In the genomic region with DNA sequence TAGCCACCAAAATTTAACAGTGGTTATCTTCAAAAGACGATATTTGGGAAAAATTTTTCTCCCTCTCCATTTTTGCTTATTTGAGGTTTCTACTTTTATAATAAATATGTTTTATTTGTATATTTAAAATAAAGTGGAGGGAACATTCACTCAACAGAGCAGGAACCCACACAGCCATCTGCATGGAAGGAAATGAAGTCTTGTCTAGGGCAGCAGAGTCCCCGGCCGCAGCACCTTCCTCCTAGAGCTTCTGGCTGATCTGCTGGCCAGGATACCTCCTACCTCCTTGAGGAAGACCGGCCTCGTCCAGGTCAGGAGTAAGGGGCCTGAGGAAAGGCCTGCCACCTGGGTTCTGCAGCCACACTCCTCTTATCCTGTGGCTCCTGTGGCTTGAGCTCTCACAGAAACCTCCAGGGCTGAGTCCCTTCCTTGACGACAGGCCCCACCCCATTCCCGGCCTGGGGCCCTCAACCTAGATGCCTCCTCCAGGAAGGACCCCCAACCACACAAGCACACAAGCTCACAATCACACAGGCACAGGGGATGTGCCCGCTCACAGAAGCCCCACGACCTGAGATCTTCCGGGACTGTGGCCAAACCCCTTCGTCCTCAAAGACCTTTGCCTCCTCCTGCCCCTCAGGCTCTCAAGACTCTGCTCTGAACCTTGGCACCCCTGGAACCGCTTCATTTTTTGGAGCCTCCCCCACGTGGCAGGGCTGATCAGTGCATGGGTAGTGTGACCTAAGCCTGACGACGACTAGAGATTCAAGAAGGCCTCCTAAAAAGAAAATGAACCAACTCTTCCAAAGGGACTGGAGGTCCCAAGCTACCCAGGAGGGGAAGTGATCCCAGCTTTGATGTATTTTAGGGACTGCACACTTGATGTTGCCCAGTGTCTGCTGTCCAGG, we compare ENCODE assay signal across 3 cellular contexts. TPM values are rescaled to one million over a fixed set of nuclear protein-coding genes. Genes with fewer than 3 reads are reported as not detected.
"Had no signal": no experiment of that assay in that cellular context is flagged by ENCODE, and none has a peak within 500 bp of the region (broad histone marks: within the 10 kb centered on the region; RNA-seq: fewer than 3 reads in every experiment).

No MANE protein-coding gene starts in this region.

RNA-seq across cellular contexts. Expression of gene TASL, which starts 23.0 kb away (rescaled TPM):
- total RNA-seq: epithelial cell of proximal tubule, osteoblast had no signal
- polyA plus RNA-seq: neural cell had no signal
